Comparison of ENCODE assay signal across 8 cellular contexts in the genomic region with DNA sequence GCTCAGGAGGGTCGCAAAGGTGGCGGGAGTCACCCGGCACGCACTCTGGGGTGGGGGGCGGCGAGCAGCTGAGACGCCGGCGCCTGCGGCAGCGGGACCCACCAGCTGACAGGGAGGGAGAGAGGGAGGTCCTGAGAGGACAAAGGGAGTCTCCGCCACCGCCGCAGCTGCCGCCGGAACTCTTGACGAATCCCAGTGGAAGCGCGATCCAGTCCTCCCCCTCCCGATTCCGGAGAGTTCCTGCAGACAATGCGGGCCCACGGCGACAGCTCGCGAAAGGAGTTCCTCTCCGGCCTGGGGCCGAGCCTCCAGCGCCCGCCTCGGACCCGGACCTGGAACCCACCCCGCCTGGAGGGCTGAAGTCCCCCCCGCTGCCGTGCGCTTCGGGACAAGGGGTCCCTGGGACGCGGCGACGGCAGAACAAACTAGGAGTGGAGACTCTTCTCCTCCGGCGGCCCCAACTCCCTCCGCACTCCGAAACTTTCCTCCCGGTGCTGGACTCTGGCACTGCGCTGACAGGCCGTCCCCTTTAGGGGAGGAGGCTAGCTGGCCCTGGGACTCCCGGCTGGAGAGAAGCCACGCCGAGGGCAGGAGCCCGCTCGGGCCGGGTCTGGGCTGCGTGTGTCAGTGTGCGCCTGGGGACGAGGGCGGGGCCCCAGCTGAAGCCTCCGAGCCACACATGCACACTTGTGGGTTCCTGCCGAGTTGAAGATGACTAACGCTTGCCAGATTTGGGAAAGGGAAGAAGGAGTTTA. TPM values are rescaled to one million over a fixed set of nuclear protein-coding genes. Genes with fewer than 3 reads are reported as not detected.
DNase-seq lines count a peak whose midpoint lies in the region; ATAC-seq, FAIRE-seq and TF ChIP-seq lines count a peak whose summit lies in the region.

A gene (minus strand): TSS at position 623 of the 755 bp plus-strand sequence. CDS start 669 bp downstream, outside the sequence.

- peak within 1 kb of the TSS; percentile 97 to 98 (median 98) for H3K27ac Mint-ChIP-seq in IgD-negative memory B cell
- peak within 1 kb of the TSS; percentile 80 for H3K27ac Mint-ChIP-seq in activated naive CD8-positive, alpha-beta T cell treated with anti-CD3 and anti-CD28 coated beads for 36 hours
- peak within 1 kb of the TSS; percentile 85 for H3K27ac Mint-ChIP-seq in type B pancreatic cell

- 0 to 1% methylated on average over 61 of the region's 61 CpGs for WGBS in pancreas, 2 donors

- FAIRE-seq in pancreas (lab: Jason Lieb, UNC) = no peak

- H3K9me3 ChIP-seq in pancreas = no peaks in the 10 kb centered on the region

- peaks cover 0 to 22% (median 0%) of the 10 kb centered on the region in 3 donors for H3K4me1 ChIP-seq in pancreas

- ATAC-seq in GM21717 (IDR thresholded peaks at IDR 0.05; ENCODE audit: unreplicated experiment) (peak; percentile 71), Right ventricle myocardium inferior (peak; percentile 98), pancreas (peak; percentile 92 to 96 (median 96))

- no peaks in the 10 kb centered on the region for H3K27me3 Mint-ChIP-seq in IgD-negative memory B cell
- no peaks in the 10 kb centered on the region for H3K27me3 Mint-ChIP-seq in activated naive CD8-positive, alpha-beta T cell treated with anti-CD3 and anti-CD28 coated beads for 36 hours
- peaks cover 15% of the 10 kb centered on the region for H3K27me3 Mint-ChIP-seq in type B pancreatic cell

- no peaks in the 10 kb centered on the region for H3K9me3 Mint-ChIP-seq in IgD-negative memory B cell
- no peaks in the 10 kb centered on the region for H3K9me3 Mint-ChIP-seq in activated naive CD8-positive, alpha-beta T cell treated with anti-CD3 and anti-CD28 coated beads for 36 hours
- H3K9me3 Mint-ChIP-seq in type B pancreatic cell = no peaks in the 10 kb centered on the region

- DNase-seq in Daoy (ENCODE audit: low read depth) = peak; percentile 88
- peak; percentile 94 for DNase-seq in SKM-1 treated with dmso at 0.1 percent for 144 hours (lab: John Stamatoyannopoulos, UW; ENCODE audit: unreplicated experiment)
- DNase-seq in activated naive CD8-positive, alpha-beta T cell treated with anti-CD3 and anti-CD28 coated beads for 36 hours = peak; percentile 71
- peak; percentile 98 for DNase-seq in Right ventricle myocardium inferior (ENCODE audit: missing footprints)
- peak; percentile 79 to 93 (median 83) for DNase-seq in pancreas
- peak; percentile 83 for DNase-seq in type B pancreatic cell (ENCODE audit: extremely low spot score, unreplicated experiment)

- no peaks in the 10 kb centered on the region for H3K36me3 ChIP-seq in pancreas

- intact Hi-C loops in Right ventricle myocardium inferior (cut with DNase I) = loop anchor here (1.0 to 2.0 kb wide), 2 partner anchors 36 to 112 kb away; no protein-coding TSS in a partner anchor
- intact Hi-C loops in pancreas (cut with DNase I) = no loop called here

- no peaks in the 10 kb centered on the region for H3K27me3 ChIP-seq in pancreas

- H3K36me3 Mint-ChIP-seq in IgD-negative memory B cell = peaks cover 4% of the 10 kb centered on the region
- H3K36me3 Mint-ChIP-seq in activated naive CD8-positive, alpha-beta T cell treated with anti-CD3 and anti-CD28 coated beads for 36 hours = peaks cover 14% of the 10 kb centered on the region
- H3K36me3 Mint-ChIP-seq in type B pancreatic cell = peaks cover 4% of the 10 kb centered on the region

- H3K4me3 ChIP-seq in pancreas = peak within 1 kb of the TSS; percentile 72 to 87 (median 79)

- H3K27ac ChIP-seq in pancreas = peak within 1 kb of the TSS; percentile 28 to 86 (median 73)

- H3K4me1 Mint-ChIP-seq in IgD-negative memory B cell (peaks cover 34 to 44% (median 35%) of the 10 kb centered on the region in 3 donors), type B pancreatic cell (ENCODE audit: unreplicated experiment) (peaks cover 22% of the 10 kb centered on the region)
- H3K4me1 Mint-ChIP-seq in activated naive CD8-positive, alpha-beta T cell treated with anti-CD3 and anti-CD28 coated beads for 36 hours = peaks cover 63% of the 10 kb centered on the region

- H3K4me3 Mint-ChIP-seq in IgD-negative memory B cell (peak within 1 kb of the TSS; percentile 96 to 100 (median 98)), type B pancreatic cell (peak within 1 kb of the TSS; percentile 96)
- H3K4me3 Mint-ChIP-seq in activated naive CD8-positive, alpha-beta T cell treated with anti-CD3 and anti-CD28 coated beads for 36 hours = peak within 1 kb of the TSS; percentile 90

- TF ChIP-seq CTCF in pancreas (IDR thresholded peaks at IDR 0.05) = no peak
- TF ChIP-seq CTCF in type B pancreatic cell (conservative IDR thresholded peaks at IDR 0.05) = peak; percentile 5

RNA-seq across cellular contexts. Expression of the gene that starts here (rescaled TPM):
- 6.6 and 10.0 TPM in 2 replicates for total RNA-seq in Daoy (2014; rRNA removed; shearing (Covaris generic))
- polyA plus RNA-seq in IgD-negative memory B cell = 67.8 TPM
- 1 to 10 TPM; 1.5 to 2.0 TPM for total RNA-seq in activated naive CD8-positive, alpha-beta T cell treated with anti-CD3 and anti-CD28 coated beads for 36 hours
- total RNA-seq in Right ventricle myocardium inferior = 48.1 TPM
- total RNA-seq in pancreas = 10 to 100 TPM in 2 of 6 donors, 1 to 10 TPM in 4; 3.8 to 22.4 (median 7.4) TPM
- 1 to 10 TPM; 1.4 to 1.8 TPM for polyA plus RNA-seq in pancreas
- total RNA-seq in type B pancreatic cell (ENCODE audit: low replicate concordance) = 18.7 and 30.4 TPM in 2 replicates

Comparison
In these comparisons a context has a peak if more than half of its experiments do, and no peak if none do; other contexts are left out.
1. Peak in every context shown above with its lines: DNase-seq, ATAC-seq, H3K4me3 ChIP-seq and H3K27ac ChIP-seq.
2. RNA of the gene that starts here (polyA plus RNA-seq): 67.8 TPM in IgD-negative memory B cell (single experiment); 1.4 to 1.8 TPM in pancreas; every median in the first group is over 10 times any median in the second.